ENCODE assay signal across 8 cellular contexts in the genomic region with DNA sequence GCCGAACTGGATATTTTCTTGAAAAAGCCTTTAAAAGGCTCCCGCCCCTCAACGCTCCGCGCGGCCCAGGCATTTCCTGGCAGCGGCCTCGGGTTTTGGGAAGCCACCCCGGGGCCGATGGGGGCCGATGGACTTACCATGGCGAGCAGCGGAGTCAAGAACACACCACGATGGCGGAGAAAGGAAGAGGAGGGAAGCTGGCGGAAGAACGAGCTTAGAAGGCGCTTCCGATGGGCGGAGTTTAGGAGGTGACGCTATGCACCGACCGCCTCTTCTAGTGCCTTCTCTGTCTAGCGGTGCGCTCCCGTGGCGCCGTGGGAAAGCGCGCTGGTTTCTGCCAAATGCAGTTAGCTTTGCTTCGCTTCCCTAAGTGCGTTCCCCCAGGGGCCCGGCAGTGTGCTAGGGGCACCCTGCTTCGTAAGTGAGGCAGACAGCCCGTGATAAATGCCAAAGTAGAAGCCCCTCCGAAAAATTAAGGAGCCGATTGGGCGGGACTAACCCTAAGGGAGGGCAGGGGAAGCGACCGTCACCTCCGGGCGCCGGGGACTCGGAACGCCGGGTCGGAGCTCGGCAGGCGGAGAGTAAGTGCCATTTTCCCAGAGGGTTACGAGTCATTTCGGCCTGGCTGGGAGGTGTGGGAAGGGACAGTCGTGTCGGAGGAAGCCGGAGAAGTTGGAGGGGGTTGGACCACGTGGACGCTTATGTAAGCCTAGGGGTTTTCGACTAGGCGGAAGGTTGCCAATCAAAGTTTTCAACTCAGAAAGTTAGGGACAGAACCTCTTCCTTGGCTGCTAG. TPM values are rescaled to one million over a fixed set of nuclear protein-coding genes. Genes with fewer than 3 reads are reported as not detected.
DNase-seq lines count a peak whose midpoint lies in the region; ATAC-seq and TF ChIP-seq lines count a peak whose summit lies in the region.

A gene (minus strand): TSS at position 194 of the 795 bp plus-strand sequence. CDS start 54 bp downstream, at position 140.

- DNase-seq in AG04450 (ENCODE audit: low read depth, low spot score) (peak; percentile 55), NCI-H2196 treated with DMSO at 0.1 percent for 48 hours (lab: John Stamatoyannopoulos, UW; ENCODE audit: unreplicated experiment) (peak; percentile 59), T47D (ENCODE audit: low read depth in 1 of 2, low spot score in 1 of 2) (peak; percentile 18 to 89)

- in situ Hi-C loops in T47D (cut with HindIII; ENCODE audit: low pct_unique_long_range_greater_than_20kb, low sequenced_read_pairs): no loop called here

- H3K27ac ChIP-seq in AG04450 (ENCODE audit: low read depth, low read length) (peak within 1 kb of the TSS; percentile 75), VCaP (peak within 1 kb of the TSS; percentile 69), skin epidermis (peak within 1 kb of the TSS; percentile 71 to 94 (median 86))

- no peaks in the 10 kb centered on the region for H3K27me3 ChIP-seq in AG04450 (ENCODE audit: control insufficient read depth, insufficient read depth, low read length)

- TF ChIP-seq CTCF in AG04450 (IDR thresholded peaks at IDR 0.05; ENCODE audit: low read depth, low read length) (no peak), VCaP (conservative IDR thresholded peaks at IDR 0.05) (no peak)

- POLR2A ChIA-PET in AG04450 (lab: Yijun Ruan, JAX): interaction anchor here (0.6 to 1.9 kb wide), 19 partner anchors 12 to 459 kb away, joined by 3 to 28 read pairs (median 4); a partner anchor contains a TSS

- H3K4me3 ChIP-seq in AG04450 (ENCODE audit: low read depth, low read length): peak within 1 kb of the TSS; percentile 75
- peak within 1 kb of the TSS; percentile 62 for H3K4me3 ChIP-seq in iPS-18c (ENCODE audit: insufficient read depth, low read depth, low read length)
- H3K4me3 ChIP-seq in skin epidermis: peak within 1 kb of the TSS; percentile 55 to 77 (median 70)

- H3K9me3 ChIP-seq in AG04450 (ENCODE audit: control insufficient read depth, insufficient read depth, low read length): no peaks in the 10 kb centered on the region
- peaks cover 7% of the 10 kb centered on the region for H3K9me3 ChIP-seq in iPS-18c (ENCODE audit: control insufficient read depth, insufficient read depth, low read length)

- ATAC-seq in GM18907 (IDR thresholded peaks at IDR 0.05; ENCODE audit: unreplicated experiment): peak; percentile 89
- peak; percentile 85 for ATAC-seq in HG03139 (IDR thresholded peaks at IDR 0.05; ENCODE audit: unreplicated experiment)

- CTCF ChIA-PET in AG04450 (lab: Charles Lee): interaction anchor here (1.0 to 1.8 kb wide), 2 partner anchors 61 to 279 kb away, joined by 3 to 4 read pairs; a partner anchor contains a TSS

RNA-seq across cellular contexts. Expression of the gene that starts here (rescaled TPM):
- polyA plus RNA-seq in AG04450 (2011; rRNA removed): 1,814 and 2,333 TPM in 2 replicates
- polyA minus RNA-seq in AG04450 (2011; rRNA and poly(A)+ RNA removed): 142 and 301 TPM in 2 replicates

Comparison
In these comparisons a context has a peak if more than half of its experiments do, and no peak if none do; other contexts are left out.
1. Peak in every context shown above with its lines: DNase-seq, ATAC-seq, H3K4me3 ChIP-seq and H3K27ac ChIP-seq.